ENCODE assay signal across 17 cellular contexts in genomic region chr5:76393035-76393680, GRCh38. TPM values are rescaled to one million over a fixed set of nuclear protein-coding genes. Genes with fewer than 3 reads are reported as not detected.
DNase-seq lines count a peak whose midpoint lies in the region; ATAC-seq, FAIRE-seq and TF ChIP-seq lines count a peak whose summit lies in the region.
"Had no signal": no experiment of that assay in that cellular context is flagged by ENCODE, and none has a peak within 500 bp of the region (broad histone marks: within the 10 kb centered on the region; RNA-seq: fewer than 3 reads in every experiment).

No MANE protein-coding gene starts in this region.

- CTCF ChIA-PET in K562 (lab: Yijun Ruan, JAX; ENCODE audit: low intra/inter-chr PET ratio): no interaction called here

- TF ChIP-seq RAD21 in K562 (CRISPR knock-in tag; conservative IDR thresholded peaks at IDR 0.05 in 1 of 2, IDR thresholded peaks at IDR 0.05 in 1 of 2): no peak

- H3K9me3 ChIP-seq in K562 (replicated peaks; ENCODE audit: control insufficient read depth, insufficient read depth, low read depth, low read length) (no peaks in the 10 kb centered on the region), smooth muscle cell (replicated peaks; ENCODE audit: low read depth) (no peaks in the 10 kb centered on the region), aorta (ENCODE audit: control insufficient read depth, low read length) (no peaks in the 10 kb centered on the region)
- H3K9me3 ChIP-seq: ascending aorta, MG63, vagina had no signal

- FAIRE-seq in K562 (lab: Jason Lieb, UNC) (peak; percentile 26), RCC 7860 (lab: Jason Lieb, UNC) (no peak)
- FAIRE-seq: colon, endothelial cell of umbilical vein, GM19239 had no signal

- no peaks in the 10 kb centered on the region for H4K20me1 ChIP-seq in K562 (replicated peaks; ENCODE audit: control insufficient read depth, insufficient read depth, low read length)
- no peaks in the 10 kb centered on the region for H4K20me1 ChIP-seq in smooth muscle cell (ENCODE audit: low read depth)

- TF ChIP-seq EP300 in K562 (IDR thresholded peaks at IDR 0.05; ENCODE audit: low read length): no peak

- peak; percentile 53 to 66 for ATAC-seq in activated T-cell treated with anti-CD3 and anti-CD28 coated beads, Interleukin-2, amount 50 U/mL, for 4 hours
- no peak for ATAC-seq in K562
- no peak for ATAC-seq in aorta (ENCODE audit: low FRiP score)

- H3K4me1 Mint-ChIP-seq in activated T-cell treated with anti-CD3 and anti-CD28 coated beads, Interleukin-2, amount 50 U/mL, for 4 hours (ENCODE audit: low read depth): peaks cover 59% of the 10 kb centered on the region

- no peaks in the 10 kb centered on the region for H3K27me3 Mint-ChIP-seq in activated T-cell treated with anti-CD3 and anti-CD28 coated beads, Interleukin-2, amount 50 U/mL, for 4 hours (ENCODE audit: low read depth)

- no peaks in the 10 kb centered on the region for H3K9me3 Mint-ChIP-seq in activated T-cell treated with anti-CD3 and anti-CD28 coated beads, Interleukin-2, amount 50 U/mL, for 4 hours

- no peak for DNase-seq in activated T-cell treated with anti-CD3 and anti-CD28 coated beads, Interleukin-2, amount 50 U/mL, for 4 hours
- DNase-seq in activated T-cell treated with anti-CD3 and anti-CD28 coated beads, Interleukin-2, amount 50 U/mL, for 48 hours: no peak
- DNase-seq in NB4 (ENCODE audit: low read depth) (peak; percentile 70), K562 (ENCODE audit: extremely low read depth in 1 of 4, low spot score in 3 of 4) (no peak), smooth muscle cell (lab: John Stamatoyannopoulos, UW; ENCODE audit: unreplicated experiment) (no peak), aorta (no peak), RCC 7860 (ENCODE audit: low spot score) (no peak), NCI-H2029 (lab: John Stamatoyannopoulos, UW) (no peak)
- DNase-seq: ACHN, MG63, NCI-H187 treated with DMSO at 0.1 percent for 48 hours, SHP77 treated with DMSO at 0.1 percent for 48 hours had no signal

- H3K27ac ChIP-seq in K562 (ENCODE audit: extremely low read depth, low read depth, low read length) (no peak overlapping the region), smooth muscle cell (ENCODE audit: low read depth) (no peak overlapping the region), aorta (ENCODE audit: low read depth in 1 of 2, low read length in 2 of 2) (no peak overlapping the region)
- H3K27ac ChIP-seq: ascending aorta, vagina had no signal

- peak overlapping the region; percentile 13 for H3K4me3 Mint-ChIP-seq in activated T-cell treated with anti-CD3 and anti-CD28 coated beads, Interleukin-2, amount 50 U/mL, for 4 hours

- H3K4me3 ChIP-seq in NB4 (ENCODE audit: low read depth, low read length): no peak overlapping the region
- no peak overlapping the region for H3K4me3 ChIP-seq in K562
- no peak overlapping the region for H3K4me3 ChIP-seq in smooth muscle cell
- H3K4me3 ChIP-seq in aorta (ENCODE audit: low read length in 2 of 2): no peak overlapping the region
- H3K4me3 ChIP-seq: ascending aorta, MG63, vagina had no signal

- no peak overlapping the region for H3K9ac ChIP-seq in K562 (ENCODE audit: insufficient read depth in 1 of 2, low read depth in 2 of 2, low read length in 2 of 2)
- no peak overlapping the region for H3K9ac ChIP-seq in smooth muscle cell (ENCODE audit: low read depth)

- H3K27me3 ChIP-seq in K562 (ENCODE audit: control insufficient read depth in 2 of 2, insufficient read depth in 2 of 2, low read length in 2 of 2) (no peaks in the 10 kb centered on the region), smooth muscle cell (ENCODE audit: low read depth) (no peaks in the 10 kb centered on the region), aorta (ENCODE audit: control insufficient read depth in 1 of 2, insufficient read depth in 2 of 2, low read length in 1 of 2) (no peaks in the 10 kb centered on the region)
- H3K27me3 ChIP-seq: ascending aorta, MG63, vagina had no signal

- H3K36me3 ChIP-seq in K562 (ENCODE audit: control insufficient read depth, insufficient read depth, low read length) (no peaks in the 10 kb centered on the region), smooth muscle cell (ENCODE audit: low read depth) (no peaks in the 10 kb centered on the region), aorta (ENCODE audit: control insufficient read depth in 1 of 2, insufficient read depth in 2 of 2, low read length in 1 of 2) (no peaks in the 10 kb centered on the region)
- H3K36me3 ChIP-seq: ascending aorta, MG63, vagina had no signal

- no peaks in the 10 kb centered on the region for H3F3A ChIP-seq in smooth muscle cell (ENCODE audit: low read depth)

- 33% methylated on average over 5 of the region's 5 CpGs for WGBS in K562 (ENCODE audit: insufficient coverage, low coverage, missing lambda C conversion rate)
- 70% methylated on average over 5 of the region's 5 CpGs for WGBS in smooth muscle cell (ENCODE audit: low lambda C conversion rate)
- WGBS in aorta, 2 donors: 81 to 83% methylated on average over 5 of the region's 5 CpGs

- no peaks in the 10 kb centered on the region for H3K9me1 ChIP-seq in K562 (ENCODE audit: control insufficient read depth, insufficient read depth, low read length)

- TF ChIP-seq POLR2A in NB4 (IDR thresholded peaks at IDR 0.05; ENCODE audit: extremely low read depth, insufficient read length) (no peak), K562 (conservative IDR thresholded peaks at IDR 0.05) (no peak)

- no peak for TF ChIP-seq CTCF in NB4 (IDR thresholded peaks at IDR 0.05; ENCODE audit: low read depth, low read length)
- TF ChIP-seq CTCF in K562 (IDR thresholded peaks at IDR 0.05 in 2 of 3, conservative IDR thresholded peaks at IDR 0.05 in 1 of 3; ENCODE audit: insufficient read depth in 2 of 3, low read depth in 1 of 3, low read length in 3 of 3): no peak
- TF ChIP-seq CTCF in smooth muscle cell (IDR thresholded peaks at IDR 0.05; ENCODE audit: borderline replicate concordance, insufficient read depth, poor library complexity, severe bottlenecking): no peak

- POLR2A ChIA-PET in K562 (lab: Yijun Ruan, JAX): interaction anchor here (1.5 kb wide), 1 partner anchor 9 kb away, joined by 4 read pairs; no protein-coding TSS in a partner anchor

- intact Hi-C loops in K562 (cut with micrococcal nuclease): no loop called here
- intact Hi-C loops in aorta (cut with DNase I): no loop called here

- H3K36me3 Mint-ChIP-seq in activated T-cell treated with anti-CD3 and anti-CD28 coated beads, Interleukin-2, amount 50 U/mL, for 4 hours (ENCODE audit: insufficient read depth): no peaks in the 10 kb centered on the region

- no TSS peak for BruUV-seq in K562 (replicated peaks; lab: Mats Ljungman, UMichigan)

- H3K4me1 ChIP-seq in K562 (replicated peaks in 1 of 2; ENCODE audit: control insufficient read depth in 2 of 2, insufficient read depth in 2 of 2, low read length in 2 of 2) (no peaks in the 10 kb centered on the region; a peak in 1 of 5 replicates), smooth muscle cell (ENCODE audit: low read depth) (peaks cover 9% of the 10 kb centered on the region), aorta (ENCODE audit: control insufficient read depth in 1 of 2, insufficient read depth in 2 of 2, low read length in 2 of 2) (no peaks in the 10 kb centered on the region)
- H3K4me1 ChIP-seq: ascending aorta, vagina had no signal

- H3K79me2 ChIP-seq in K562 (ENCODE audit: control insufficient read depth, insufficient read depth, low read length) (no peaks in the 10 kb centered on the region), smooth muscle cell (ENCODE audit: low read depth) (no peaks in the 10 kb centered on the region)

- H3K4me2 ChIP-seq in K562 (ENCODE audit: insufficient read depth, low read length) (no peak overlapping the region), smooth muscle cell (no peak overlapping the region)

- H2AFZ ChIP-seq in K562 (ENCODE audit: low read depth, low read length) (peak overlapping the region; percentile 67), smooth muscle cell (ENCODE audit: low read depth) (peak overlapping the region; percentile 70)

- in situ Hi-C loops in K562 (cut with MboI): loop anchor here (10.0 kb wide), 1 partner anchor 1008 kb away; no protein-coding TSS in a partner anchor

RNA-seq across cellular contexts. Expression of gene IQGAP2, which starts 9.9 kb away (rescaled TPM):
- total RNA-seq in activated T-cell treated with anti-CD3 and anti-CD28 coated beads, Interleukin-2, amount 50 U/mL, for 4 hours: 10 to 100 TPM; 34.8 to 59.4 (median 38.3) TPM
- total RNA-seq in K562 (2011; cell fraction: chromatin; rRNA removed; ENCODE audit: low replicate concordance): 17.5 and 60.7 TPM in 2 replicates
- 8.0 and 11.2 TPM in 2 replicates for total RNA-seq in K562 (2011; cell fraction: nucleolus; rRNA removed)
- 14.3 and 24.7 TPM in 2 replicates for total RNA-seq in K562 (2011; cell fraction: nucleoplasm; rRNA removed)
- total RNA-seq in K562 (2014; rRNA removed) (13.6 and 15.6 TPM in 2 replicates), K562 (2014; rRNA removed; fragmentation: Illumina TruSeq; extraction: Trizol) (19.6 and 20.4 TPM in 2 replicates), K562 (2015; rRNA removed; fragmentation: Illumina TruSeq; extraction: Trizol) (19.4 and 20.6 TPM in 2 replicates), K562 (2021) (15.0 and 17.4 TPM in 2 replicates), smooth muscle cell (10.7 and 16.6 TPM in 2 replicates), aorta (10 to 100 TPM; 13.7 to 27.0 TPM)
- polyA plus RNA-seq in K562 (2011; rRNA removed) (16.5 and 20.0 TPM in 2 replicates), K562 (2014; fragmentation: Illumina TruSeq; extraction: Trizol) (16.0 and 23.2 TPM in 2 replicates), K562 (2014; fragmentation: Nextera tagmentation; extraction: Ambion mirVana) (1 to 10 TPM; 8.7 to 8.8 TPM), K562 (2014; rRNA removed) (9.8 and 13.5 TPM in 2 replicates), smooth muscle cell (5.7 and 7.3 TPM in 2 replicates), aorta (10 to 100 TPM in 1 of 2 donors, 1 to 10 TPM in 1; 2.6 to 40.2 TPM)
- polyA plus RNA-seq in K562 (2011; cell fraction: cytosol; rRNA removed): 5.8 and 9.8 TPM in 2 replicates
- 10.4 and 16.0 TPM in 2 replicates for polyA plus RNA-seq in K562 (2011; cell fraction: nucleus; rRNA removed)
- polyA plus RNA-seq in K562 (2012): 15.0 and 19.7 TPM in 2 replicates
- 34.7 and 48.2 TPM in 2 replicates for polyA minus RNA-seq in K562 (2011; rRNA and poly(A)+ RNA removed)
- 18.4 and 29.9 TPM in 2 replicates for polyA minus RNA-seq in K562 (2011; cell fraction: cytosol; rRNA and poly(A)+ RNA removed)
- polyA minus RNA-seq in K562 (2011; cell fraction: nucleus; rRNA and poly(A)+ RNA removed): 12.9 and 26.5 TPM in 2 replicates

Comparison
In these comparisons a context has a peak if more than half of its experiments do, and no peak if none do; other contexts are left out.
1. ATAC-seq: peak in activated T-cell treated with anti-CD3 and anti-CD28 coated beads, Interleukin-2, amount 50 U/mL, for 4 hours (2 of 2); none in K562 (single experiment) and aorta (single experiment).